8 cellular contexts compared by ENCODE assay signal in the genomic region with DNA sequence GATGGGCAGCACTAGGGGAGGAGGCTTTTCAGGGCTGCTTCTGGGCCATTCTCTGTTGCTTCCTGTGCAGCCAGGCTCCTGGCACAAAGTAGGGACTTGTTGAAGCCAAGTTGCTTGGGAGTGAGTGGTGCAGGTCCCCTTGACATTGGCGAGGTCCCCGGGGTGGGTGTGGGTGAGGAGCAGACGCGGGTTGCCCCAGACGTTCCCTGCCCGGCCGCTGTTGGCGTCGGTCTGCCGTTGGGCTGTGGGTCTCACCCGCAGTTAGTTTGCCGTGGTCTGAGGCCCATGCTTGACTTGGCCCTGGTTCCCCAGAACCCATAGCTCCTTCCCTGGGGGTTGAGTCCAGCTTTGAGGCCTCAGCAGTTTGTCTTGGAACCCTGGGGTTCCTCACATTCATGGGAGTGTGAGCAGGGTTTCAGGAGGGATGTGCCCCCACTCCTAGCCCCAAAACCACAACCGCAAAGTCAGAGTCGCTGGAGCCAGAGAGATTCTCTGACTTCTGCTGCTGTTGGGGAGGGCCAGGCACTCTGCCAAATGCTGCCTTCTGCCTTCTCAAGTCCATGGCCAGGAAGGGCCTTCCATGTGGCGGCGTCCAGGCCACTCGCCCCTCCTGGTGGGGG.
DNase-seq lines count a peak whose midpoint lies in the region; ATAC-seq and TF ChIP-seq lines count a peak whose summit lies in the region.

No MANE protein-coding gene starts in this region.

- H3K4me1 ChIP-seq in GM23338 (ENCODE audit: insufficient read depth) (no peaks in the 10 kb centered on the region), OCI-LY7 (ENCODE audit: insufficient read depth, low read length, poor library complexity, severe bottlenecking) (peaks cover 27% of the 10 kb centered on the region)

- POLR2A ChIA-PET in naive thymus-derived CD8-positive, alpha-beta T cell (lab: Charles Lee): interaction anchor here (1.6 kb wide), 1 partner anchor 11 kb away, joined by 7 read pairs; no protein-coding TSS in a partner anchor
- POLR2A ChIA-PET in OCI-LY7 (lab: Charles Lee): no interaction called here

- H2AFZ ChIP-seq in GM23338 (no peak overlapping the region), OCI-LY7 (ENCODE audit: low read length) (no peak overlapping the region)

- no peak overlapping the region for H3K4me3 ChIP-seq in GM23338
- no peak overlapping the region for H3K4me3 ChIP-seq in OCI-LY7 (ENCODE audit: low read depth, low read length, poor library complexity, severe bottlenecking)

- no peak overlapping the region for H3K4me3 Mint-ChIP-seq in GM23338
- peak overlapping the region; percentile 53 for H3K4me3 Mint-ChIP-seq in dendritic cell treated with granulocyte-macrophage colony-stimulating factor and Interleukin-4, amounts not matched to agents 40 ng/mL and 50 ng/mL, for 4 days
- peak overlapping the region; percentile 43 to 78 (median 64) for H3K4me3 Mint-ChIP-seq in naive thymus-derived CD8-positive, alpha-beta T cell

- no TSS peak for BruUV-seq in OCI-LY7 (replicated peaks; lab: Mats Ljungman, UMichigan)

- H3F3A ChIP-seq in GM23338 (replicated peaks; ENCODE audit: low read depth): no peaks in the 10 kb centered on the region

- DNase-seq in GM23338 (ENCODE audit: low spot score) (no peak), UCSD-AML1 (lab: John Stamatoyannopoulos, UW; ENCODE audit: unreplicated experiment) (peak; percentile 77), DMS79 (lab: John Stamatoyannopoulos, UW) (no peak), omental fat pad (ENCODE audit: low spot score) (no peak), OCI-LY7 (ENCODE audit: low spot score) (no peak)
- DNase-seq in naive thymus-derived CD8-positive, alpha-beta T cell: peak in 7 of 10 donors; percentile 29 to 54 (median 46)

- H4K20me1 ChIP-seq in GM23338 (replicated peaks; ENCODE audit: insufficient read depth): no peaks in the 10 kb centered on the region
- H4K20me1 ChIP-seq in OCI-LY7 (ENCODE audit: insufficient read depth, low read length): no peaks in the 10 kb centered on the region

- H3K36me3 ChIP-seq in GM23338 (ENCODE audit: insufficient read depth) (no peaks in the 10 kb centered on the region), OCI-LY7 (ENCODE audit: insufficient read depth, low read length) (no peaks in the 10 kb centered on the region)

- peaks cover 8% of the 10 kb centered on the region; the same call in 2 of the 3 replicates for H3K9me3 Mint-ChIP-seq in GM23338
- H3K9me3 Mint-ChIP-seq in dendritic cell treated with granulocyte-macrophage colony-stimulating factor and Interleukin-4, amounts not matched to agents 40 ng/mL and 50 ng/mL, for 4 days: no peaks in the 10 kb centered on the region
- peaks cover 0 to 3% (median 0%) of the 10 kb centered on the region in 9 donors for H3K9me3 Mint-ChIP-seq in naive thymus-derived CD8-positive, alpha-beta T cell

- H3K27me3 ChIP-seq in GM23338 (ENCODE audit: insufficient read depth): no peaks in the 10 kb centered on the region

- H3K27ac ChIP-seq in GM23338 (ENCODE audit: low read depth) (no peak overlapping the region), OCI-LY7 (ENCODE audit: low read depth, low read length, poor library complexity, severe bottlenecking) (no peak overlapping the region)

- CTCF ChIA-PET in OCI-LY7 (lab: Charles Lee; ENCODE audit: unreplicated experiment): no interaction called here

- peaks cover 9% of the 10 kb centered on the region for H3K9me3 ChIP-seq in OCI-LY7 (ENCODE audit: low read length)

- intact Hi-C loops in dendritic cell treated with granulocyte-macrophage colony-stimulating factor and Interleukin-4, amounts not matched to agents 40 ng/mL and 50 ng/mL, for 4 days (cut with micrococcal nuclease): loop anchor here (10.0 kb wide), 1 partner anchor 59 kb away; no protein-coding TSS in a partner anchor
- intact Hi-C loops in OCI-LY7 (cut with micrococcal nuclease; ENCODE audit: unreplicated experiment): no loop called here

- H3K27ac Mint-ChIP-seq in GM23338: peak overlapping the region; percentile 67; the same call in 1 of the 2 replicates
- H3K27ac Mint-ChIP-seq in dendritic cell treated with granulocyte-macrophage colony-stimulating factor and Interleukin-4, amounts not matched to agents 40 ng/mL and 50 ng/mL, for 4 days: peak overlapping the region; percentile 96
- H3K27ac Mint-ChIP-seq in naive thymus-derived CD8-positive, alpha-beta T cell: peak overlapping the region; percentile 45 to 88 (median 72)

- peaks cover 6% of the 10 kb centered on the region for H3K4me1 Mint-ChIP-seq in GM23338
- H3K4me1 Mint-ChIP-seq in dendritic cell treated with granulocyte-macrophage colony-stimulating factor and Interleukin-4, amounts not matched to agents 40 ng/mL and 50 ng/mL, for 4 days (ENCODE audit: low read depth): peaks cover 96% of the 10 kb centered on the region
- H3K4me1 Mint-ChIP-seq in naive thymus-derived CD8-positive, alpha-beta T cell: peaks cover 21 to 45% (median 39%) of the 10 kb centered on the region in 4 donors

- TF ChIP-seq CTCF in GM23338 (conservative IDR thresholded peaks at IDR 0.05; ENCODE audit: low read depth in 2 of 2): no peak
- no peak for TF ChIP-seq CTCF in omental fat pad (IDR thresholded peaks at IDR 0.05)
- no peak for TF ChIP-seq CTCF in OCI-LY7 (conservative IDR thresholded peaks at IDR 0.05; ENCODE audit: low read length)

- peaks cover 4% of the 10 kb centered on the region; the same call in 2 of the 3 replicates for H3K36me3 Mint-ChIP-seq in GM23338 (ENCODE audit: low read depth)
- peaks cover 99% of the 10 kb centered on the region for H3K36me3 Mint-ChIP-seq in dendritic cell treated with granulocyte-macrophage colony-stimulating factor and Interleukin-4, amounts not matched to agents 40 ng/mL and 50 ng/mL, for 4 days (ENCODE audit: low read depth)
- no peaks in the 10 kb centered on the region for H3K36me3 Mint-ChIP-seq in naive thymus-derived CD8-positive, alpha-beta T cell

- no peaks in the 10 kb centered on the region for H3K9me2 ChIP-seq in GM23338 (ENCODE audit: insufficient read depth)
- no peaks in the 10 kb centered on the region for H3K9me2 ChIP-seq in OCI-LY7 (ENCODE audit: insufficient read depth, low read length)

- H3K27me3 Mint-ChIP-seq in GM23338 (ENCODE audit: insufficient read depth, low read depth, poor library complexity): peaks cover 9% of the 10 kb centered on the region
- no peaks in the 10 kb centered on the region for H3K27me3 Mint-ChIP-seq in dendritic cell treated with granulocyte-macrophage colony-stimulating factor and Interleukin-4, amounts not matched to agents 40 ng/mL and 50 ng/mL, for 4 days
- no peaks in the 10 kb centered on the region for H3K27me3 Mint-ChIP-seq in naive thymus-derived CD8-positive, alpha-beta T cell

- H3K79me2 ChIP-seq in GM23338 (replicated peaks; ENCODE audit: insufficient read depth): peaks cover 14% of the 10 kb centered on the region
- H3K79me2 ChIP-seq in OCI-LY7 (ENCODE audit: insufficient read depth, low read depth, low read length): no peaks in the 10 kb centered on the region

- ATAC-seq in GM23338 (no peak), GM21576 (IDR thresholded peaks at IDR 0.05; ENCODE audit: unreplicated experiment) (no peak), omental fat pad (ENCODE audit: low FRiP score) (no peak)
- peak; percentile 49 to 54 for ATAC-seq in naive thymus-derived CD8-positive, alpha-beta T cell

- H3K4me2 ChIP-seq in GM23338 (no peak overlapping the region), OCI-LY7 (ENCODE audit: low read length) (no peak overlapping the region)

TF ChIP-seq in GM23338, 12 proteins besides CTCF, POLR2A, EP300 and RAD21 (continues in another document):
- TF ChIP-seq ZNF331 (CRISPR knock-in tag; IDR thresholded peaks at IDR 0.05; ENCODE audit: low read depth) (no peak), ZNF114 (CRISPR knock-in tag; IDR thresholded peaks at IDR 0.05) (no peak), POLR2AphosphoS5 (IDR thresholded peaks at IDR 0.05; ENCODE audit: low read depth) (no peak), EZH2 (IDR thresholded peaks at IDR 0.05; ENCODE audit: low read depth, unreplicated experiment) (no peak), NANOG (IDR thresholded peaks at IDR 0.05; ENCODE audit: borderline replicate concordance) (no peak), CREB1 (CRISPR knock-in tag; IDR thresholded peaks at IDR 0.05; ENCODE audit: low read depth) (no peak)
- TF ChIP-seq, protein P1, sequence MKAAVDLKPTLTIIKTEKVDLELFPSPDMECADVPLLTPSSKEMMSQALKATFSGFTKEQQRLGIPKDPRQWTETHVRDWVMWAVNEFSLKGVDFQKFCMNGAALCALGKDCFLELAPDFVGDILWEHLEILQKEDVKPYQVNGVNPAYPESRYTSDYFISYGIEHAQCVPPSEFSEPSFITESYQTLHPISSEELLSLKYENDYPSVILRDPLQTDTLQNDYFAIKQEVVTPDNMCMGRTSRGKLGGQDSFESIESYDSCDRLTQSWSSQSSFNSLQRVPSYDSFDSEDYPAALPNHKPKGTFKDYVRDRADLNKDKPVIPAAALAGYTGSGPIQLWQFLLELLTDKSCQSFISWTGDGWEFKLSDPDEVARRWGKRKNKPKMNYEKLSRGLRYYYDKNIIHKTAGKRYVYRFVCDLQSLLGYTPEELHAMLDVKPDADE (IDR thresholded peaks at IDR 0.05): no peak

Comparison
In these comparisons a context has a peak if more than half of its experiments do, and no peak if none do; other contexts are left out.
1. ATAC-seq: peak in naive thymus-derived CD8-positive, alpha-beta T cell (2 of 2); none in GM23338 (single experiment), GM21576 (single experiment) and omental fat pad (single experiment).
2. DNase-seq: peak in UCSD-AML1 (single experiment) and naive thymus-derived CD8-positive, alpha-beta T cell (7 of 10); none in GM23338 (single experiment), DMS79 (single experiment), omental fat pad (single experiment) and OCI-LY7 (single experiment).
3. Peak in every context shown above with its lines, with median percentiles within 50 percentile points of each other: H3K27ac Mint-ChIP-seq.